ENCODE assay signal across 30 cellular contexts in the genomic region with DNA sequence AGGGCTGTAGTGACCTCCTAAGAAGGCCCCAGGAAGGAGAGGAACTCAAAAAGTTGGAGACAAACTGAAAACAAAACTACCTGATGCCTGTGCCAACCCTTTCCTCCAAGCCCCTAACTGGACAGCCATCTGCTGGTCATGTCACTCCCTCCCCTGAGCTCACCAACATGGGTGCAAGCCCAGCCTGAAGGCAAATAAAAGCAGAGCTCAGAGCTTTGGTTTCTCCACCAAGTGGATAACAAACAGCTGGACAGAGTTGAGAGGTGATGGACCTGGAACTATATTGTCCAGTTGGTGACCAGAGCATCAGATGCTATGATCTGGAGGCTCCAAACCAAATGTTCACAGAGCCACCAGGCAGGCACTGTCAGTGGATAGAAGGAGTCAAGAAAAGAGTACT. TPM values are rescaled to one million over a fixed set of nuclear protein-coding genes. Genes with fewer than 3 reads are reported as not detected.
"Had no signal": no experiment of that assay in that cellular context is flagged by ENCODE, and none has a peak within 500 bp of the region (broad histone marks: within the 10 kb centered on the region; RNA-seq: fewer than 3 reads in every experiment).

No MANE protein-coding gene starts in this region.

- H3K27ac Mint-ChIP-seq: activated CD4-positive, alpha-beta memory T cell treated with anti-CD3 and anti-CD28 coated beads for 36 hours; activated CD4-positive, alpha-beta T cell treated with anti-CD3 and anti-CD28 coated beads for 36 hours; activated CD4-positive, alpha-beta T cell treated with anti-CD3 and anti-CD28 coated beads, Interleukin-2, amount 10 ng/mL, durations not matched to agents 24 days and 14 days; activated CD8-positive, alpha-beta T cell treated with anti-CD3 and anti-CD28 coated beads, Interleukin-2, amount 10 ng/mL, durations not matched to agents 7 days and 5 days; activated naive CD8-positive, alpha-beta T cell; activated T-helper 17 cell treated with anti-CD3 and anti-CD28 coated beads, Interleukin-2, amount 50 U/mL, for 72 hours; effector memory CD8-positive, alpha-beta T cell had no signal

- DNase-seq: activated CD4-positive, alpha-beta memory T cell treated with anti-CD3 and anti-CD28 coated beads for 36 hours; activated CD4-positive, alpha-beta T cell treated with anti-CD3 and anti-CD28 coated beads for 36 hours; activated CD4-positive, alpha-beta T cell treated with anti-CD3 and anti-CD28 coated beads, Interleukin-2, amount 10 ng/mL, durations not matched to agents 24 days and 14 days; activated CD4-positive, CD25-positive, alpha-beta regulatory T cell; activated CD4-positive, CD25-positive, alpha-beta regulatory T cell treated with anti-CD3 and anti-CD28 coated beads, Interleukin-2, amount 50 U/mL, for 72 hours; activated CD8-positive, alpha-beta T cell treated with anti-CD3 and anti-CD28 coated beads, Interleukin-2, amount 10 ng/mL, durations not matched to agents 7 days and 5 days; activated effector memory CD4-positive, alpha-beta T cell treated with Interleukin-2 at 50 U/mL for 16 hours; activated gamma-delta T cell treated with Interleukin-2 at 50 U/mL for 16 hours; activated naive CD4-positive, alpha-beta T cell treated with anti-CD3 and anti-CD28 coated beads, Interleukin-2, amount 50 U/mL, for 16 hours; activated naive CD4-positive, alpha-beta T cell treated with Interleukin-2 at 50 U/mL for 16 hours; activated T-cell treated with anti-CD3 and anti-CD28 coated beads, Interleukin-2, amount 50 U/mL, for 4 hours; amniotic stem cell; anterior cingulate cortex; brain microvascular endothelial cell; cortex of kidney; dermis blood vessel endothelial cell; effector CD4-positive, alpha-beta T cell; effector memory CD8-positive, alpha-beta T cell; erythroblast; foreskin keratinocyte; gastrocnemius medialis; glutamatergic neuron; heart left ventricle; T-helper 2 cell had no signal

- H3K4me3 ChIP-seq: cardiac muscle cell, esophagus muscularis mucosa, gastrocnemius medialis, heart left ventricle had no signal

- H3K27me3 ChIP-seq: brain microvascular endothelial cell, cardiac muscle cell, gastrocnemius medialis had no signal

- H3K4me1 Mint-ChIP-seq: activated CD4-positive, alpha-beta T cell treated with anti-CD3 and anti-CD28 coated beads for 36 hours; activated CD4-positive, alpha-beta T cell treated with anti-CD3 and anti-CD28 coated beads, Interleukin-2, amount 10 ng/mL, durations not matched to agents 24 days and 14 days; activated T-helper 17 cell treated with anti-CD3 and anti-CD28 coated beads, Interleukin-2, amount 50 U/mL, for 72 hours; central memory CD8-positive, alpha-beta T cell had no signal

- ATAC-seq: activated CD4-positive, alpha-beta T cell treated with anti-CD3 and anti-CD28 coated beads for 36 hours; activated CD8-positive, alpha-beta T cell treated with anti-CD3 and anti-CD28 coated beads, Interleukin-2, amount 10 ng/mL, durations not matched to agents 7 days and 5 days; activated T-cell treated with anti-CD3 and anti-CD28 coated beads, Interleukin-2, amount 50 U/mL, for 4 hours; activated T-helper 17 cell treated with anti-CD3 and anti-CD28 coated beads, Interleukin-2, amount 50 U/mL, for 72 hours; effector memory CD8-positive, alpha-beta T cell; foreskin keratinocyte; gastrocnemius medialis; heart left ventricle had no signal

- H3K4me3 Mint-ChIP-seq: activated CD4-positive, alpha-beta memory T cell treated with anti-CD3 and anti-CD28 coated beads for 36 hours; activated CD4-positive, alpha-beta T cell treated with anti-CD3 and anti-CD28 coated beads for 36 hours; activated CD4-positive, alpha-beta T cell treated with anti-CD3 and anti-CD28 coated beads, Interleukin-2, amount 10 ng/mL, durations not matched to agents 24 days and 14 days; activated CD8-positive, alpha-beta T cell treated with anti-CD3 and anti-CD28 coated beads, Interleukin-2, amount 10 ng/mL, durations not matched to agents 7 days and 5 days; activated naive CD8-positive, alpha-beta T cell; activated T-cell treated with anti-CD3 and anti-CD28 coated beads, Interleukin-2, amount 50 U/mL, for 4 hours; activated T-helper 17 cell treated with anti-CD3 and anti-CD28 coated beads, Interleukin-2, amount 50 U/mL, for 72 hours; central memory CD8-positive, alpha-beta T cell; effector memory CD8-positive, alpha-beta T cell had no signal

- H3K27ac ChIP-seq: brain microvascular endothelial cell, cardiac muscle cell, esophagus muscularis mucosa, foreskin keratinocyte, gastrocnemius medialis, heart left ventricle had no signal

- H3K36me3 Mint-ChIP-seq: activated CD4-positive, alpha-beta memory T cell treated with anti-CD3 and anti-CD28 coated beads for 36 hours; activated naive CD8-positive, alpha-beta T cell had no signal

- H3K9me3 ChIP-seq: esophagus muscularis mucosa, gastrocnemius medialis, heart left ventricle had no signal

- H3K4me1 ChIP-seq: esophagus muscularis mucosa, foreskin keratinocyte, gastrocnemius medialis, heart left ventricle had no signal

- H3K9me3 Mint-ChIP-seq: activated CD4-positive, alpha-beta memory T cell treated with anti-CD3 and anti-CD28 coated beads for 36 hours; activated CD4-positive, alpha-beta T cell treated with anti-CD3 and anti-CD28 coated beads, Interleukin-2, amount 10 ng/mL, durations not matched to agents 24 days and 14 days; activated T-cell treated with anti-CD3 and anti-CD28 coated beads, Interleukin-2, amount 50 U/mL, for 4 hours; activated T-helper 17 cell treated with anti-CD3 and anti-CD28 coated beads, Interleukin-2, amount 50 U/mL, for 72 hours; central memory CD8-positive, alpha-beta T cell; effector memory CD8-positive, alpha-beta T cell had no signal

- H3K36me3 ChIP-seq: brain microvascular endothelial cell, cardiac muscle cell, esophagus muscularis mucosa, gastrocnemius medialis, heart left ventricle had no signal

RNA-seq across cellular contexts. Expression of a gene that starts 34.6 kb away (rescaled TPM):
- total RNA-seq: cardiac muscle cell, cerebellum, foreskin keratinocyte had no signal
- polyA plus RNA-seq: cardiac muscle cell, foreskin keratinocyte had no signal
